21 cellular contexts compared by ENCODE assay signal in the genomic region with DNA sequence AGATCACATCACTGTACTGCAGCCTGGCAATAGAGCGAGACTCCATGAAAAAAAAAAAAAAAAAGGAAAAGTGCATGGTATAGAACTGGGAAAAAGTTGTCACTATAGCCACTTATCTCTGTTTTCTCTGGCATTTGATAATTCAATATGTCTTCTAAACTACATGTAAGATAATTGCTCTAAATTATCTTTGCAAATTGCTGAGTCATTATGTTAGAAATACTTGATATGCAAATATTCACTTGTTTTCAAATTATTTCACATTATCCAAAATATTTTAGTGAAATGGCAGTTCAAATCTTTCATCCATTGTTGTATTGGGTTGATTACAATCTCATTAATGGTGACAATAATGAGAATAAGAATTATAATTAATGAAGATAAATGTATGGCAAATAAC.
"Had no signal": no experiment of that assay in that cellular context is flagged by ENCODE, and none has a peak within 500 bp of the region (broad histone marks: within the 10 kb centered on the region; RNA-seq: fewer than 3 reads in every experiment).

No MANE protein-coding gene starts in this region.

- H3K27me3 ChIP-seq: SJSA1 had no signal

- H3K27me3 Mint-ChIP-seq: IgD-negative memory B cell had no signal

- H3K9me3 ChIP-seq: SJSA1 had no signal

- H3K4me3 Mint-ChIP-seq: IgD-negative memory B cell had no signal

- DNase-seq: KBM-7, NCI-H1092, NCI-H1105 treated with DMSO at 0.1 percent for 48 hours, NCI-H1417 treated with DMSO at 0.1 percent for 48 hours, NCI-H146, NCI-H1694 treated with DMSO at 0.1 percent for 48 hours, NCI-H1930, NCI-H2081, NCI-H2107, NCI-H2227 treated with DMSO at 0.1 percent for 48 hours, NCI-H524, NCI-H526 treated with DMSO at 0.1 percent for 48 hours, NCI-H748 treated with DMSO at 0.1 percent for 48 hours, Right ventricle myocardium superior, RPMI8226, SIG-M5, T-helper 2 cell had no signal

- H3K36me3 ChIP-seq: SJSA1 had no signal

- H3K4me3 ChIP-seq: SJSA1, SK-N-MC had no signal

- H3K9me3 Mint-ChIP-seq: IgD-negative memory B cell had no signal

- H3K27ac ChIP-seq: SJSA1, SK-N-MC had no signal

- H3K4me1 Mint-ChIP-seq: IgD-negative memory B cell had no signal

- H3K27ac Mint-ChIP-seq: IgD-negative memory B cell had no signal

- H3K36me3 Mint-ChIP-seq: IgD-negative memory B cell had no signal

- FAIRE-seq: RCC 7860 had no signal

- H3K4me1 ChIP-seq: SJSA1 had no signal
